Comparison of ENCODE assay signal across 26 cellular contexts in the genomic region with DNA sequence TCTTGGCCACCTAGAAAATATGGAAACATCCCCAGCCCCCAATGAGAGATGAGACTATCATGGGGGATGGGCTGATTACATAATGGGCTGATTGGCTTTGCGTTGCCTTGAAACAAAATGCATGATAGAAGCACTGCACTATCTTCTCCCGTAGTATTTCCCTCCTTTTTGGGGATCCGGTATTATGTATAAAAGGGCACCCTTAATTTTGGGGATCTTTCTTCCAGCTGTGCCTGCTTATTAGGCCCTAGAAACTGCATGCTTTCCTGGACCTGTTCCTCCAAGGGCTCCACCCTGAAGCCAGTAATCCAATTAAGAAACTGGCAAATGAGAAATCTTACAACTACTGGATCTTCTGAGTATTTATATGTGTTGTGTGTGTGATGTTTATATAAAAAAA.
"Had no signal": no experiment of that assay in that cellular context is flagged by ENCODE, and none has a peak within 500 bp of the region (broad histone marks: within the 10 kb centered on the region; RNA-seq: fewer than 3 reads in every experiment).

No MANE protein-coding gene starts in this region.

- FAIRE-seq: pancreas had no signal

- DNase-seq: naive thymus-derived CD8-positive, alpha-beta T cell; nephron progenitor cell; nucleus accumbens; right cardiac atrium; right lobe of liver; sigmoid colon; small intestine; stimulated activated CD4-positive, alpha-beta T cell treated with anti-CD3 and anti-CD28 coated beads, Interleukin-15, amount 100 ng/mL, for 24 hours; stimulated activated CD4-positive, alpha-beta T cell treated with anti-CD3 and anti-CD28 coated beads, Interleukin-4, amount 100 ng/mL, for 1 hour; stimulated activated CD4-positive, alpha-beta T cell treated with anti-CD3 and anti-CD28 coated beads, Interleukin-4, amount 100 ng/mL, for 4 hours; stimulated activated CD8-positive, alpha-beta memory T cell treated with anti-CD3 and anti-CD28 coated beads, Interleukin-4, amount 100 ng/mL, for 48 hours; stimulated activated naive CD4-positive, alpha-beta T cell; stimulated activated naive CD8-positive, alpha-beta T cell treated with anti-CD3 and anti-CD28 coated beads, Interleukin-15, amount 100 ng/mL, for 72 hours; stimulated activated naive CD8-positive, alpha-beta T cell treated with anti-CD3 and anti-CD28 coated beads, Interleukin-15, Interleukin-2, amounts not matched to agents 100 U/mL and 50 U/mL, for 24 hours; substantia nigra; testis; tibial artery; transverse colon; upper lobe of right lung; uterus had no signal

- H3K4me3 ChIP-seq: pancreas, prostate gland, right lobe of liver, sigmoid colon, suprapubic skin, testis, tibial artery, transverse colon, upper lobe of right lung, uterus had no signal

- H3K4me1 ChIP-seq: pancreas, prostate gland, right lobe of liver, sigmoid colon, suprapubic skin, testis, tibial artery, transverse colon, upper lobe of right lung, uterus had no signal

- H3K36me3 ChIP-seq: neutrophil, pancreas, prostate gland, right lobe of liver, sigmoid colon, suprapubic skin, tibial artery, transverse colon, upper lobe of right lung, uterus had no signal

- ATAC-seq: naive thymus-derived CD8-positive, alpha-beta T cell; natural killer cell treated with Interleukin-12 subunit alpha and Interleukin-12 subunit beta and Interleukin-15 and Interleukin-18, amount 100 ng/mL, for 72 hours; pancreas; right cardiac atrium; right lobe of liver; stimulated activated memory B cell treated with anti-CD40 and anti-IgM and Interleukin-4, amounts not matched to agents 10 μg/mL and 1 μg/mL and 100 μg/mL, for 72 hours; stimulated activated naive CD8-positive, alpha-beta T cell treated with anti-CD3 and anti-CD28 coated beads, Interleukin-15, amount 100 ng/mL, for 72 hours; stimulated activated naive CD8-positive, alpha-beta T cell treated with anti-CD3 and anti-CD28 coated beads, Interleukin-15, Interleukin-2, amounts not matched to agents 100 U/mL and 50 U/mL, for 24 hours; upper lobe of right lung had no signal

- H3K9me3 ChIP-seq: neutrophil, pancreas, prostate gland, right lobe of liver, sigmoid colon, suprapubic skin, testis, tibial artery, transverse colon, upper lobe of right lung, uterus had no signal

- H3K27ac ChIP-seq: neutrophil, pancreas, prostate gland, right lobe of liver, sigmoid colon, suprapubic skin, testis, tibial artery, transverse colon, upper lobe of right lung, uterus had no signal

- H3K27me3 ChIP-seq: right lobe of liver, sigmoid colon, suprapubic skin, testis, transverse colon, upper lobe of right lung, uterus had no signal
